ENCODE assay signal across 1 cellular context in genomic region chr16:85746431-85747227, GRCh38.
A peak's percentile ranks its signal among the peaks of the same experiment; 100 is the strongest.
TF ChIP-seq lines count a peak whose summit lies in the region.

No MANE protein-coding gene starts in this region.

TF ChIP-seq in Ishikawa, 13 proteins besides CTCF, POLR2A, EP300 and RAD21 (continued from another document):
- peak; percentile 94 for TF ChIP-seq TCF12 (IDR thresholded peaks at IDR 0.05; ENCODE audit: low read depth)
- peak; percentile 47; the same call in 1 of the 2 replicates for TF ChIP-seq YY1 (IDR thresholded peaks at IDR 0.05; ENCODE audit: low read depth)
- TF ChIP-seq REST (IDR thresholded peaks at IDR 0.05; ENCODE audit: low read depth), result no peak
- peak; percentile 65 for TF ChIP-seq MAX (IDR thresholded peaks at IDR 0.05)
